Comparison of ENCODE assay signal across 1 cellular context in genomic region chr22:38230108-38230825, GRCh38.
TF ChIP-seq lines count a peak whose summit lies in the region.

No MANE protein-coding gene starts in this region.

TF ChIP-seq in IMR-90, 13 proteins besides CTCF, POLR2A, EP300 and RAD21 (continued from another document):
- TF ChIP-seq USF2 (IDR thresholded peaks at IDR 0.05; ENCODE audit: low read depth, low read length) (no peak), MAZ (IDR thresholded peaks at IDR 0.05; ENCODE audit: borderline replicate concordance, low read depth, low read length) (no peak), RFX5 (IDR thresholded peaks at IDR 0.05; ENCODE audit: low read depth, low read length) (no peak), CHD1 (IDR thresholded peaks at IDR 0.05; ENCODE audit: low read depth, low read length) (no peak), SMC3 (IDR thresholded peaks at IDR 0.05; ENCODE audit: low read depth, low read length) (no peak), ELK1 (IDR thresholded peaks at IDR 0.05; ENCODE audit: borderline replicate concordance, low read depth, low read length) (no peak), RCOR1 (IDR thresholded peaks at IDR 0.05; ENCODE audit: insufficient replicate concordance, low read length) (no peak), FOS (IDR thresholded peaks at IDR 0.05; ENCODE audit: low read depth, low read length) (no peak), BHLHE40 (IDR thresholded peaks at IDR 0.05; ENCODE audit: low read depth, low read length) (no peak), CEBPB (IDR thresholded peaks at IDR 0.05; ENCODE audit: low read depth, low read length) (no peak)
